ENCODE assay signal across 25 cellular contexts in the genomic region with DNA sequence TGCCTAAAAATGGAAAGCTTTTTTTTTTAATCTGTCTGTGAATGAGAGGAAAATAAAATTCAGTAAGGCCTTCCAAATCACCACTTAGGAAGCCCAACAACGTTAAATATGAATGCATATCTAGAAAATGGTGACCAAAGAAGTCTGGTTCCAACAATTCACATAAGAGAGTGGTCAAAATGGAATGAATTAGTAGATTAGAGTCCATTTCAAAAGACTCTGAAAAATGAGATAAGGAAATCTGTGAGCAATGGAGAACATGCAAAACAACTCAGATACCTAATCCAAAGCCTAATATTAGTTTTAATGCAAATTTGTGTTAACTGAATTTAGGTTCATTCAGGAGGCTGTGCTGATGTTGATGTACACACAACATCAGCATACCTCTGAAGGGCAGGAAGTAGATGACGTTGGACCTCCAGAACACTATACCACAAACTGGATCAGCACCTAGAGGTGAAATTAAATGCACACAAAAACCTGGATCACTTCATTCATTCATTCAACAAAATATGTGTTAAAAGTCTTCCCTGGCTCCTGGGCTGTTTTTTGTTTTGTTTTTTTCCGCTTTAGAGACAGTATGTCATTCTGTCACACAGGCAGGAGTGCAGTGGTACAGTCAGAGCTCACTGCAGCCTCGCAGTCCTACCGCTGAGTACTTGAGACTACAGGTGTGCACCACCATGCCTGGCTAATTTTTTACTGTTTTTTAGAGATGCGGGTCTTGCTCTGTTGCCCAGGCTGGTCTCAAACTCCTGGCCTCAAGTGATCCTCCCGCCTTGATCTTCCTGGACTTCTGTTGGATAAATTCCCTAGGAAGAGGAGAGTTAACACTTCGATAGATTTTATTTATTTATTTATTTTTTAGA. TPM values are rescaled to one million over a fixed set of nuclear protein-coding genes. Genes with fewer than 3 reads are reported as not detected.
DNase-seq lines count a peak whose midpoint lies in the region; ATAC-seq and TF ChIP-seq lines count a peak whose summit lies in the region.
"Had no signal": no experiment of that assay in that cellular context is flagged by ENCODE, and none has a peak within 500 bp of the region (broad histone marks: within the 10 kb centered on the region; RNA-seq: fewer than 3 reads in every experiment).

No MANE protein-coding gene starts in this region.

- H3K9me3 ChIP-seq in GM23248 (ENCODE audit: low read depth): no peaks in the 10 kb centered on the region
- H3K9me3 ChIP-seq: ascending aorta, spleen, testis had no signal

- no peaks in the 10 kb centered on the region for H3K9me2 ChIP-seq in GM23248 (ENCODE audit: insufficient read depth)

- H3K79me2 ChIP-seq in GM23248 (ENCODE audit: insufficient read depth): no peaks in the 10 kb centered on the region

- H3K27ac ChIP-seq in GM23248: peak overlapping the region; percentile 64; the same call in 1 of the 2 replicates
- H3K27ac ChIP-seq: ascending aorta, SK-N-MC, spleen, VCaP had no signal

- H3K27ac Mint-ChIP-seq in stimulated activated memory B cell treated with anti-CD40 and anti-IgM and Interleukin-4, amounts not matched to agents 10 μg/mL and 1 μg/mL and 100 μg/mL, for 72 hours: peak overlapping the region; percentile 10
- no peak overlapping the region for H3K27ac Mint-ChIP-seq in activated CD8-positive, alpha-beta memory T cell treated with anti-CD3 and anti-CD28 coated beads, Interleukin-2, amount 10 ng/mL, durations not matched to agents 7 days and 5 days
- H3K27ac Mint-ChIP-seq: CD8-positive, alpha-beta T cell; stimulated activated effector memory CD8-positive, alpha-beta T cell treated with anti-CD3 and anti-CD28 coated beads, Interleukin-12 subunit alpha, Interleukin-12 subunit beta, amount 100 ng/mL, for 72 hours had no signal

- H3K9me3 Mint-ChIP-seq in stimulated activated memory B cell treated with anti-CD40 and anti-IgM and Interleukin-4, amounts not matched to agents 10 μg/mL and 1 μg/mL and 100 μg/mL, for 72 hours: no peaks in the 10 kb centered on the region
- H3K9me3 Mint-ChIP-seq in activated CD8-positive, alpha-beta memory T cell treated with anti-CD3 and anti-CD28 coated beads, Interleukin-2, amount 10 ng/mL, durations not matched to agents 7 days and 5 days (ENCODE audit: low read depth): no peaks in the 10 kb centered on the region
- H3K9me3 Mint-ChIP-seq: activated naive CD4-positive, alpha-beta T cell treated with anti-CD3 and anti-CD28 coated beads, Interleukin-2, amount 50 U/mL, for 24 hours; CD8-positive, alpha-beta T cell; central memory CD8-positive, alpha-beta T cell; stimulated activated effector memory CD8-positive, alpha-beta T cell treated with anti-CD3 and anti-CD28 coated beads, Interleukin-12 subunit alpha, Interleukin-12 subunit beta, amount 100 ng/mL, for 72 hours had no signal

- WGBS in GM23248 (ENCODE audit: low coverage in 1 of 2, low lambda C conversion rate in 2 of 2, missing lambda C conversion rate in 2 of 2), 2 experiments: 63 to 65% methylated on average over 8 of the region's 8 CpGs

- peaks cover 36% of the 10 kb centered on the region for H3F3A ChIP-seq in GM23248 (ENCODE audit: insufficient read depth)

- H3K4me2 ChIP-seq in GM23248 (ENCODE audit: unreplicated experiment): no peak overlapping the region

- in situ Hi-C loops in GM23248 (cut with MboI): no loop called here

- H3K36me3 Mint-ChIP-seq in stimulated activated memory B cell treated with anti-CD40 and anti-IgM and Interleukin-4, amounts not matched to agents 10 μg/mL and 1 μg/mL and 100 μg/mL, for 72 hours: no peaks in the 10 kb centered on the region
- H3K36me3 Mint-ChIP-seq in activated CD8-positive, alpha-beta memory T cell treated with anti-CD3 and anti-CD28 coated beads, Interleukin-2, amount 10 ng/mL, durations not matched to agents 7 days and 5 days: no peaks in the 10 kb centered on the region
- H3K36me3 Mint-ChIP-seq: activated naive CD4-positive, alpha-beta T cell treated with anti-CD3 and anti-CD28 coated beads, Interleukin-2, amount 50 U/mL, for 24 hours; naive thymus-derived CD4-positive, alpha-beta T cell had no signal

- H4K20me1 ChIP-seq in GM23248 (ENCODE audit: insufficient read depth): no peaks in the 10 kb centered on the region

- CTCF ChIA-PET in activated CD8-positive, alpha-beta memory T cell treated with anti-CD3 and anti-CD28 coated beads, Interleukin-2, amount 10 ng/mL, durations not matched to agents 7 days and 5 days (lab: Charles Lee): interaction anchor here (1.0 kb wide), 1 partner anchor 78 kb away, joined by 3 read pairs; no protein-coding TSS in a partner anchor

- DNase-seq in GM23248 (no peak), NCI-H526 treated with DMSO at 0.1 percent for 48 hours (lab: John Stamatoyannopoulos, UW) (peak; percentile 8), fibroblast of the aortic adventitia (ENCODE audit: low read depth) (peak; percentile 55), mucosa of gallbladder (ENCODE audit: low spot score) (no peak), NCI-H2107 treated with DMSO at 0.1 percent for 48 hours (lab: John Stamatoyannopoulos, UW; ENCODE audit: unreplicated experiment) (no peak)
- no peak for DNase-seq in activated CD8-positive, alpha-beta memory T cell treated with anti-CD3 and anti-CD28 coated beads, Interleukin-2, amount 10 ng/mL, durations not matched to agents 7 days and 5 days
- DNase-seq: activated CD4-positive, alpha-beta T cell treated with anti-CD3 and anti-CD28 coated beads, Interleukin-2, amount 50 U/mL, for 1 hour; CD8-positive, alpha-beta T cell; GDM1; KG1; mesendoderm; naive thymus-derived CD4-positive, alpha-beta T cell; NCI-H2171; retina; spleen; stimulated activated CD4-positive, alpha-beta T cell treated with anti-CD3 and anti-CD28 coated beads, Interleukin-2, amount 100 ng/mL, for 48 hours; T-helper 2 cell had no signal

- no peaks in the 10 kb centered on the region for H3K27me3 ChIP-seq in GM23248 (replicated peaks; ENCODE audit: insufficient read depth)
- H3K27me3 ChIP-seq: ascending aorta, spleen, testis had no signal

- no peak for ATAC-seq in stimulated activated memory B cell treated with anti-CD40 and anti-IgM and Interleukin-4, amounts not matched to agents 10 μg/mL and 1 μg/mL and 100 μg/mL, for 72 hours
- no peak for ATAC-seq in activated CD8-positive, alpha-beta memory T cell treated with anti-CD3 and anti-CD28 coated beads, Interleukin-2, amount 10 ng/mL, durations not matched to agents 7 days and 5 days
- ATAC-seq: CD8-positive, alpha-beta T cell; naive thymus-derived CD4-positive, alpha-beta T cell; stimulated activated effector memory CD8-positive, alpha-beta T cell treated with anti-CD3 and anti-CD28 coated beads, Interleukin-12 subunit alpha, Interleukin-12 subunit beta, amount 100 ng/mL, for 72 hours had no signal

- H3K4me1 Mint-ChIP-seq in stimulated activated memory B cell treated with anti-CD40 and anti-IgM and Interleukin-4, amounts not matched to agents 10 μg/mL and 1 μg/mL and 100 μg/mL, for 72 hours: peaks cover 48% of the 10 kb centered on the region
- H3K4me1 Mint-ChIP-seq in activated CD8-positive, alpha-beta memory T cell treated with anti-CD3 and anti-CD28 coated beads, Interleukin-2, amount 10 ng/mL, durations not matched to agents 7 days and 5 days: peaks cover 23% of the 10 kb centered on the region

- TF ChIP-seq CTCF in fibroblast of the aortic adventitia (IDR thresholded peaks at IDR 0.05; ENCODE audit: insufficient read depth, low read length): no peak

- H3K36me3 ChIP-seq in GM23248 (ENCODE audit: low read depth): no peaks in the 10 kb centered on the region
- H3K36me3 ChIP-seq: ascending aorta, spleen had no signal

- no peak overlapping the region for H3K9ac ChIP-seq in GM23248

- H3K4me1 ChIP-seq in GM23248 (ENCODE audit: insufficient read depth): peaks cover 45% of the 10 kb centered on the region

- H3K27me3 Mint-ChIP-seq in stimulated activated memory B cell treated with anti-CD40 and anti-IgM and Interleukin-4, amounts not matched to agents 10 μg/mL and 1 μg/mL and 100 μg/mL, for 72 hours: no peaks in the 10 kb centered on the region
- H3K27me3 Mint-ChIP-seq in activated CD8-positive, alpha-beta memory T cell treated with anti-CD3 and anti-CD28 coated beads, Interleukin-2, amount 10 ng/mL, durations not matched to agents 7 days and 5 days: no peaks in the 10 kb centered on the region
- H3K27me3 Mint-ChIP-seq: activated naive CD4-positive, alpha-beta T cell treated with anti-CD3 and anti-CD28 coated beads, Interleukin-2, amount 50 U/mL, for 24 hours; central memory CD8-positive, alpha-beta T cell; naive thymus-derived CD4-positive, alpha-beta T cell had no signal

- no peak overlapping the region for H3K4me3 Mint-ChIP-seq in stimulated activated memory B cell treated with anti-CD40 and anti-IgM and Interleukin-4, amounts not matched to agents 10 μg/mL and 1 μg/mL and 100 μg/mL, for 72 hours
- no peak overlapping the region for H3K4me3 Mint-ChIP-seq in activated CD8-positive, alpha-beta memory T cell treated with anti-CD3 and anti-CD28 coated beads, Interleukin-2, amount 10 ng/mL, durations not matched to agents 7 days and 5 days
- H3K4me3 Mint-ChIP-seq: activated naive CD4-positive, alpha-beta T cell treated with anti-CD3 and anti-CD28 coated beads, Interleukin-2, amount 50 U/mL, for 24 hours; CD8-positive, alpha-beta T cell; central memory CD8-positive, alpha-beta T cell; naive thymus-derived CD4-positive, alpha-beta T cell; stimulated activated effector memory CD8-positive, alpha-beta T cell treated with anti-CD3 and anti-CD28 coated beads, Interleukin-12 subunit alpha, Interleukin-12 subunit beta, amount 100 ng/mL, for 72 hours had no signal

- no peak overlapping the region for H2AFZ ChIP-seq in GM23248

- no peak overlapping the region for H3K4me3 ChIP-seq in GM23248
- no peak overlapping the region for H3K4me3 ChIP-seq in fibroblast of the aortic adventitia (ENCODE audit: low read depth, low read length)
- H3K4me3 ChIP-seq: ascending aorta, SK-N-MC, spleen, testis had no signal

RNA-seq across cellular contexts. Expression of a gene that starts 4.9 kb away (rescaled TPM):
- total RNA-seq in GM23248 (2014; rRNA removed; shearing (Covaris generic)): 27.2 and 48.9 TPM in 2 replicates
- polyA plus RNA-seq in GM23248 (2016; fragmentation: Nextera tagmentation; extraction: Ambion mirVana): 22.1 and 23.6 TPM in 2 replicates
- total RNA-seq in fibroblast of the aortic adventitia (ENCODE audit: low replicate concordance) (54.0 and 80.5 TPM in 2 replicates), mucosa of gallbladder (41.0 TPM)
- total RNA-seq in activated CD8-positive, alpha-beta memory T cell treated with anti-CD3 and anti-CD28 coated beads, Interleukin-2, amount 10 ng/mL, durations not matched to agents 7 days and 5 days: 10 to 100 TPM; 35.0 to 49.5 TPM

RNA-seq across cellular contexts. Expression of a gene that starts 30.6 kb away (rescaled TPM):
- 191 and 192 TPM in 2 replicates for total RNA-seq in GM23248 (2014; rRNA removed; shearing (Covaris generic))
- polyA plus RNA-seq in GM23248 (2016; fragmentation: Nextera tagmentation; extraction: Ambion mirVana): 340 and 349 TPM in 2 replicates
- total RNA-seq in fibroblast of the aortic adventitia (ENCODE audit: low replicate concordance): 155 and 165 TPM in 2 replicates
- 191 TPM for total RNA-seq in mucosa of gallbladder
- 100 to 1,000 TPM; 385 to 405 TPM for total RNA-seq in activated CD8-positive, alpha-beta memory T cell treated with anti-CD3 and anti-CD28 coated beads, Interleukin-2, amount 10 ng/mL, durations not matched to agents 7 days and 5 days

Comparison
In these comparisons a context has a peak if more than half of its experiments do, and no peak if none do; other contexts are left out.
1. DNase-seq: peak in NCI-H526 treated with DMSO at 0.1 percent for 48 hours (single experiment) and fibroblast of the aortic adventitia (single experiment); none in GM23248 (single experiment), mucosa of gallbladder (single experiment), NCI-H2107 treated with DMSO at 0.1 percent for 48 hours (single experiment) and activated CD8-positive, alpha-beta memory T cell treated with anti-CD3 and anti-CD28 coated beads, Interleukin-2, amount 10 ng/mL, durations not matched to agents 7 days and 5 days (single experiment).